In the genomic region with DNA sequence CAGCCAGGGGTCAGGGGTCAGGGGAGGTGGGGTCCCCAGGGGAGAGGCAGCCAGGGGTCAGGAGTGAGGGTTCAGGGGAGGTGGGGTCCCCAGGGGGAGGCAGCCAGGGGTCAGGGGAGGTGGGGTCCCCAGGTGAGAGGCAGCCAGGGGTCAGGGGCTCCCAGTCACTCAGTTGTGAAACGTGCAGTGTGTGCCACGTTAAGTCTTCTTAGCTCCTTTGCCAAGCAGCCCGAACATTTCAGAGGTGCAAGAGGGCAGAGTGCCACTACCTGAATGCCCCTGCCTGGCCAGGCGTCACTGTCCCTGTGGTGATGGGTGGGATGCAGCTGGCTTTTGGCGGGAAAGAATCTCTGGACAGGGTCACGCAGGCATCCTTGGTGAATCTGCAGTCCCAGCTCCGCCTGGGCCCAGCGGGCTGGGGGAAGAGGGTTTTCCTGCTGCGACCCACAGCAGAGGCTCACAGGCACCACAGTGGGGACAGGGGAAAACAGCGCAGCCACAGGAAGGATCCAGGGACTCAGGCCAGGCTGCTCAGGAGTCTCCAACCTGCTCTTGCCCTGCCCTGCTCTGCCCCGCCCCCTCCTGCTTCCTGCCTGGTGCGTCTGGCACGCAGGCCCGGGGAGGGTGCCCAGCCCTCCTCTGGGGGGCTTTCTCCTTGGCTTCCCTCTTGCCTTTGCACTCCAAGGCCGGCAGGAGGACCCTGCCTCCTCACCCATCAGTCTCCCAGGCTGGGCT, we compare ENCODE assay signal across 2 cellular contexts.
TF ChIP-seq lines count a peak whose summit lies in the region.

No MANE protein-coding gene starts in this region.

TF ChIP-seq in HCT116, 20 proteins besides CTCF, POLR2A, EP300 and RAD21:
- no peak for TF ChIP-seq TCF7L2 (IDR thresholded peaks at IDR 0.05; ENCODE audit: borderline replicate concordance, extremely low read depth, insufficient read depth, insufficient read length)
- no peak for TF ChIP-seq YY1 (IDR thresholded peaks at IDR 0.05; ENCODE audit: extremely low read depth, insufficient replicate concordance, low read depth, low read length)
- no peak for TF ChIP-seq JUND (IDR thresholded peaks at IDR 0.05)
- TF ChIP-seq EGR1 (IDR thresholded peaks at IDR 0.05; ENCODE audit: low read depth), result no peak
TF ChIP-seq in HCT116: peak in this region for 0.

TF ChIP-seq in H1, 55 proteins besides CTCF, POLR2A, EP300 and RAD21:
- TF ChIP-seq, protein P1, sequence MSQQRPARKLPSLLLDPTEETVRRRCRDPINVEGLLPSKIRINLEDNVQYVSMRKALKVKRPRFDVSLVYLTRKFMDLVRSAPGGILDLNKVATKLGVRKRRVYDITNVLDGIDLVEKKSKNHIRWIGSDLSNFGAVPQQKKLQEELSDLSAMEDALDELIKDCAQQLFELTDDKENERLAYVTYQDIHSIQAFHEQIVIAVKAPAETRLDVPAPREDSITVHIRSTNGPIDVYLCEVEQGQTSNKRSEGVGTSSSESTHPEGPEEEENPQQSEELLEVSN (IDR thresholded peaks at IDR 0.05), result 0 out of 2 replicates have a peak, but pooled peaks have one; percentile 36
- TF ChIP-seq TAF7 (optimal IDR thresholded peaks at IDR 0.05; ENCODE audit: borderline replicate concordance, low read depth, low read length) (no peak), POU5F1 (IDR thresholded peaks at IDR 0.05; ENCODE audit: low read depth, low read length) (no peak), TCF12 (IDR thresholded peaks at IDR 0.05; ENCODE audit: low read depth, low read length) (no peak)
